1 cellular context compared by ENCODE assay signal in the genomic region with DNA sequence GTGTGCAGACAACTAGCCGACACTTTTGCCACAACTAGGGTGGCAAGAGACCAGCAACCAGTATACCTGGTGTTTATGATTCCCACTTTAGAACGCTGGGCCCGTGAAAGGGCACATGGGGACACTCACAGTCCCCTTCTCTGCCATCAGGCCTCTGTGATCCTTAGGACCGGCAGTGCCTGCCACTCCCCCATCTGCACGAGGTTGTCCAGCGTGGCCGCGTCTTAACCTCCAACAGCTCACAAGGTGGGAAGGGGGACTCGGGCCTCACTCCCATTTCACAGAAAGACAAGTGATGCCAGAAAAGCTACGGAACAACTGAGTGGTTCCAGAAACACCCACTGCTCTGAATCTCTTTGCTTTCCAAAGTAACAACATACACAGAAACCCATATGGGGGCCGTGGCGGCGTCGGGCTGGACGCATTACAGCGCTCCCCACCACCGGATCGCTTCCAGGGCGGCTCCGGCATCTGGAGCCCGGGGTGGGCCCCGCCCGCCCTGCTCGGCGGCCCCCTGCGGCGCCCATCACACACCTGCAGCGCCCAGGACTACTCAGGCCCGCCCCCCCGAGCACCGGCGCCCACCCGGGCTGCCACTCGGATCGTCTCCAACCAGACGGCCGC.
TF ChIP-seq lines count a peak whose summit lies in the region.

No MANE protein-coding gene starts in this region.

TF ChIP-seq in K562, 482 proteins besides CTCF, POLR2A, EP300 and RAD21 (continued from another document and continues in another):
- TF ChIP-seq, protein P1, sequence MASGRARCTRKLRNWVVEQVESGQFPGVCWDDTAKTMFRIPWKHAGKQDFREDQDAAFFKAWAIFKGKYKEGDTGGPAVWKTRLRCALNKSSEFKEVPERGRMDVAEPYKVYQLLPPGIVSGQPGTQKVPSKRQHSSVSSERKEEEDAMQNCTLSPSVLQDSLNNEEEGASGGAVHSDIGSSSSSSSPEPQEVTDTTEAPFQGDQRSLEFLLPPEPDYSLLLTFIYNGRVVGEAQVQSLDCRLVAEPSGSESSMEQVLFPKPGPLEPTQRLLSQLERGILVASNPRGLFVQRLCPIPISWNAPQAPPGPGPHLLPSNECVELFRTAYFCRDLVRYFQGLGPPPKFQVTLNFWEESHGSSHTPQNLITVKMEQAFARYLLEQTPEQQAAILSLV (tag; IDR thresholded peaks at IDR 0.05): no peak
- no peak for TF ChIP-seq JUN (IDR thresholded peaks at IDR 0.05; ENCODE audit: borderline replicate concordance, low read depth, low read length)
- no peak for TF ChIP-seq JUN (CRISPR knock-in tag; IDR thresholded peaks at IDR 0.05; ENCODE audit: borderline replicate concordance)
- TF ChIP-seq, protein P2, sequence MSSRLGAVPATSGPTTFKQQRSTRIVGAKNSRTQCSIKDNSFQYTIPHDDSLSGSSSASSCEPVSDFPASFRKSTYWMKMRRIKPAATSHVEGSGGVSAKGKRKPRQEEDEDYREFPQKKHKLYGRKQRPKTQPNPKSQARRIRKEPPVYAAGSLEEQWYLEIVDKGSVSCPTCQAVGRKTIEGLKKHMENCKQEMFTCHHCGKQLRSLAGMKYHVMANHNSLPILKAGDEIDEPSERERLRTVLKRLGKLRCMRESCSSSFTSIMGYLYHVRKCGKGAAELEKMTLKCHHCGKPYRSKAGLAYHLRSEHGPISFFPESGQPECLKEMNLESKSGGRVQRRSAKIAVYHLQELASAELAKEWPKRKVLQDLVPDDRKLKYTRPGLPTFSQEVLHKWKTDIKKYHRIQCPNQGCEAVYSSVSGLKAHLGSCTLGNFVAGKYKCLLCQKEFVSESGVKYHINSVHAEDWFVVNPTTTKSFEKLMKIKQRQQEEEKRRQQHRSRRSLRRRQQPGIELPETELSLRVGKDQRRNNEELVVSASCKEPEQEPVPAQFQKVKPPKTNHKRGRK (tag; IDR thresholded peaks at IDR 0.05): no peak
- TF ChIP-seq ZNF561 (CRISPR knock-in tag; conservative IDR thresholded peaks at IDR 0.05): no peak
- no peak for TF ChIP-seq ATF7 (IDR thresholded peaks at IDR 0.05)
- no peak for TF ChIP-seq SIN3B (IDR thresholded peaks at IDR 0.05; ENCODE audit: low read depth)
- TF ChIP-seq, protein P3, sequence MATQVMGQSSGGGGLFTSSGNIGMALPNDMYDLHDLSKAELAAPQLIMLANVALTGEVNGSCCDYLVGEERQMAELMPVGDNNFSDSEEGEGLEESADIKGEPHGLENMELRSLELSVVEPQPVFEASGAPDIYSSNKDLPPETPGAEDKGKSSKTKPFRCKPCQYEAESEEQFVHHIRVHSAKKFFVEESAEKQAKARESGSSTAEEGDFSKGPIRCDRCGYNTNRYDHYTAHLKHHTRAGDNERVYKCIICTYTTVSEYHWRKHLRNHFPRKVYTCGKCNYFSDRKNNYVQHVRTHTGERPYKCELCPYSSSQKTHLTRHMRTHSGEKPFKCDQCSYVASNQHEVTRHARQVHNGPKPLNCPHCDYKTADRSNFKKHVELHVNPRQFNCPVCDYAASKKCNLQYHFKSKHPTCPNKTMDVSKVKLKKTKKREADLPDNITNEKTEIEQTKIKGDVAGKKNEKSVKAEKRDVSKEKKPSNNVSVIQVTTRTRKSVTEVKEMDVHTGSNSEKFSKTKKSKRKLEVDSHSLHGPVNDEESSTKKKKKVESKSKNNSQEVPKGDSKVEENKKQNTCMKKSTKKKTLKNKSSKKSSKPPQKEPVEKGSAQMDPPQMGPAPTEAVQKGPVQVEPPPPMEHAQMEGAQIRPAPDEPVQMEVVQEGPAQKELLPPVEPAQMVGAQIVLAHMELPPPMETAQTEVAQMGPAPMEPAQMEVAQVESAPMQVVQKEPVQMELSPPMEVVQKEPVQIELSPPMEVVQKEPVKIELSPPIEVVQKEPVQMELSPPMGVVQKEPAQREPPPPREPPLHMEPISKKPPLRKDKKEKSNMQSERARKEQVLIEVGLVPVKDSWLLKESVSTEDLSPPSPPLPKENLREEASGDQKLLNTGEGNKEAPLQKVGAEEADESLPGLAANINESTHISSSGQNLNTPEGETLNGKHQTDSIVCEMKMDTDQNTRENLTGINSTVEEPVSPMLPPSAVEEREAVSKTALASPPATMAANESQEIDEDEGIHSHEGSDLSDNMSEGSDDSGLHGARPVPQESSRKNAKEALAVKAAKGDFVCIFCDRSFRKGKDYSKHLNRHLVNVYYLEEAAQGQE (CRISPR knock-in tag; IDR thresholded peaks at IDR 0.05; ENCODE audit: low read depth): no peak
- TF ChIP-seq PTBP1 (IDR thresholded peaks at IDR 0.05; ENCODE audit: low read depth, low read length): no peak
- TF ChIP-seq HIVEP1 (CRISPR knock-in tag; IDR thresholded peaks at IDR 0.05): no peak
- TF ChIP-seq SNIP1 (IDR thresholded peaks at IDR 0.05; ENCODE audit: low read depth): no peak
- TF ChIP-seq KLF13 (tag; IDR thresholded peaks at IDR 0.05; ENCODE audit: borderline replicate concordance, low read depth): no peak
- TF ChIP-seq CREM (IDR thresholded peaks at IDR 0.05; ENCODE audit: low read depth): no peak
- TF ChIP-seq ILK (tag; IDR thresholded peaks at IDR 0.05; ENCODE audit: borderline replicate concordance, low read depth): no peak
- TF ChIP-seq ATF4 (CRISPR knock-in tag; IDR thresholded peaks at IDR 0.05): no peak
- no peak for TF ChIP-seq ZNF766 (CRISPR knock-in tag; conservative IDR thresholded peaks at IDR 0.05)
- 0 out of 2 replicates have a peak, but pooled peaks have one; percentile 7 for TF ChIP-seq NR2C2 (CRISPR knock-in tag; IDR thresholded peaks at IDR 0.05)
- no peak for TF ChIP-seq NR2C2 (tag; IDR thresholded peaks at IDR 0.05)
- TF ChIP-seq NFYB (IDR thresholded peaks at IDR 0.05; ENCODE audit: extremely low read depth, insufficient read length): no peak
- no peak for TF ChIP-seq ZNF785 (CRISPR knock-in tag; IDR thresholded peaks at IDR 0.05)
- no peak for TF ChIP-seq ZNF277 (CRISPR knock-in tag; IDR thresholded peaks at IDR 0.05; ENCODE audit: borderline replicate concordance)
- TF ChIP-seq, protein P4, sequence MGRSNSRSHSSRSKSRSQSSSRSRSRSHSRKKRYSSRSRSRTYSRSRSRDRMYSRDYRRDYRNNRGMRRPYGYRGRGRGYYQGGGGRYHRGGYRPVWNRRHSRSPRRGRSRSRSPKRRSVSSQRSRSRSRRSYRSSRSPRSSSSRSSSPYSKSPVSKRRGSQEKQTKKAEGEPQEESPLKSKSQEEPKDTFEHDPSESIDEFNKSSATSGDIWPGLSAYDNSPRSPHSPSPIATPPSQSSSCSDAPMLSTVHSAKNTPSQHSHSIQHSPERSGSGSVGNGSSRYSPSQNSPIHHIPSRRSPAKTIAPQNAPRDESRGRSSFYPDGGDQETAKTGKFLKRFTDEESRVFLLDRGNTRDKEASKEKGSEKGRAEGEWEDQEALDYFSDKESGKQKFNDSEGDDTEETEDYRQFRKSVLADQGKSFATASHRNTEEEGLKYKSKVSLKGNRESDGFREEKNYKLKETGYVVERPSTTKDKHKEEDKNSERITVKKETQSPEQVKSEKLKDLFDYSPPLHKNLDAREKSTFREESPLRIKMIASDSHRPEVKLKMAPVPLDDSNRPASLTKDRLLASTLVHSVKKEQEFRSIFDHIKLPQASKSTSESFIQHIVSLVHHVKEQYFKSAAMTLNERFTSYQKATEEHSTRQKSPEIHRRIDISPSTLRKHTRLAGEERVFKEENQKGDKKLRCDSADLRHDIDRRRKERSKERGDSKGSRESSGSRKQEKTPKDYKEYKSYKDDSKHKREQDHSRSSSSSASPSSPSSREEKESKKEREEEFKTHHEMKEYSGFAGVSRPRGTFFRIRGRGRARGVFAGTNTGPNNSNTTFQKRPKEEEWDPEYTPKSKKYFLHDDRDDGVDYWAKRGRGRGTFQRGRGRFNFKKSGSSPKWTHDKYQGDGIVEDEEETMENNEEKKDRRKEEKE (IDR thresholded peaks at IDR 0.05; ENCODE audit: borderline replicate concordance in 1 of 2, control insufficient read depth in 1 of 2, low read depth in 2 of 2, low read length in 1 of 2): no peak
- TF ChIP-seq ZBTB5 (IDR thresholded peaks at IDR 0.05): no peak
- TF ChIP-seq HEY1 (CRISPR knock-in tag; IDR thresholded peaks at IDR 0.05; ENCODE audit: borderline replicate concordance): no peak
- TF ChIP-seq ZNF316 (IDR thresholded peaks at IDR 0.05): no peak
- TF ChIP-seq ZHX1 (conservative IDR thresholded peaks at IDR 0.05; ENCODE audit: low read length): no peak
- TF ChIP-seq MTA2 (IDR thresholded peaks at IDR 0.05; ENCODE audit: low read depth): no peak
- TF ChIP-seq ESRRA (IDR thresholded peaks at IDR 0.05; ENCODE audit: borderline replicate concordance, low read depth): no peak
- TF ChIP-seq ZNF431 (CRISPR knock-in tag; IDR thresholded peaks at IDR 0.05): peak; percentile 42; the same call in 1 of the 2 replicates
- peak; percentile 19 to 51; a peak in 1 of 4 replicates for TF ChIP-seq SIN3A (IDR thresholded peaks at IDR 0.05; ENCODE audit: borderline replicate concordance in 2 of 2, control insufficient read depth in 1 of 2, low read depth in 2 of 2, low read length in 2 of 2)
